ENCODE assay signal across 8 cellular contexts in genomic region chr1:155184835-155185782, GRCh38. TPM values are rescaled to one million over a fixed set of nuclear protein-coding genes. Genes with fewer than 3 reads are reported as not detected.
A peak's percentile ranks its signal among the peaks of the same experiment; 100 is the strongest.
DNase-seq lines count a peak whose midpoint lies in the region; ATAC-seq and TF ChIP-seq lines count a peak whose summit lies in the region.

No MANE protein-coding gene starts in this region.

- H3K9me3 Mint-ChIP-seq in stimulated activated naive CD8-positive, alpha-beta T cell treated with anti-CD3 and anti-CD28 coated beads, Interleukin-15, amount 100 ng/mL, for 72 hours = no peaks in the 10 kb centered on the region
- H3K9me3 Mint-ChIP-seq in activated B cell treated with CpG ODN at 0.5 μM for 24 hours = no peaks in the 10 kb centered on the region
- H3K9me3 Mint-ChIP-seq in nephron progenitor cell = no peaks in the 10 kb centered on the region

- intact Hi-C loops in activated B cell treated with CpG ODN at 0.5 μM for 24 hours (cut with micrococcal nuclease) = no loop called here

- H3K4me1 Mint-ChIP-seq in stimulated activated naive CD8-positive, alpha-beta T cell treated with anti-CD3 and anti-CD28 coated beads, Interleukin-15, amount 100 ng/mL, for 72 hours = peaks cover 6% of the 10 kb centered on the region
- H3K4me1 Mint-ChIP-seq in activated B cell treated with CpG ODN at 0.5 μM for 24 hours (peaks cover 28% of the 10 kb centered on the region), nephron progenitor cell (peaks cover 27% of the 10 kb centered on the region)

- H3K27ac Mint-ChIP-seq in stimulated activated naive CD8-positive, alpha-beta T cell treated with anti-CD3 and anti-CD28 coated beads, Interleukin-15, amount 100 ng/mL, for 72 hours = no peak overlapping the region
- H3K27ac Mint-ChIP-seq in activated B cell treated with CpG ODN at 0.5 μM for 24 hours = peak overlapping the region; percentile 74
- peak overlapping the region; percentile 76 for H3K27ac Mint-ChIP-seq in nephron progenitor cell

- POLR2A ChIA-PET in activated B cell treated with CpG ODN at 0.5 μM for 24 hours (lab: Charles Lee) = interaction anchor here (0.6 to 3.1 kb wide), 6 partner anchors 9 to 59 kb away, joined by 3 to 25 read pairs (median 4); partner anchors contain the start of gene KRTCAP2

- H3K36me3 Mint-ChIP-seq in activated B cell treated with CpG ODN at 0.5 μM for 24 hours (ENCODE audit: low read depth) = no peaks in the 10 kb centered on the region
- peaks cover 14% of the 10 kb centered on the region for H3K36me3 Mint-ChIP-seq in nephron progenitor cell (ENCODE audit: low read depth)

- no peak for DNase-seq in stimulated activated naive CD8-positive, alpha-beta T cell treated with anti-CD3 and anti-CD28 coated beads, Interleukin-15, amount 100 ng/mL, for 72 hours
- no peak for DNase-seq in stimulated activated naive CD8-positive, alpha-beta T cell treated with anti-CD3 and anti-CD28 coated beads, Interleukin-15, Interleukin-2, amounts not matched to agents 100 U/mL and 50 U/mL, for 24 hours
- peak; percentile 49 for DNase-seq in activated B cell treated with CpG ODN at 0.5 μM for 24 hours
- DNase-seq in nephron progenitor cell = no peak
- no peak for DNase-seq in globus pallidus (ENCODE audit: low spot score)
- DNase-seq in NCI-H1092 (lab: John Stamatoyannopoulos, UW) = no peak
- no peak for DNase-seq in HuH-7.5 (ENCODE audit: low spot score)

- H3K4me3 Mint-ChIP-seq in stimulated activated naive CD8-positive, alpha-beta T cell treated with anti-CD3 and anti-CD28 coated beads, Interleukin-15, amount 100 ng/mL, for 72 hours = no peak overlapping the region
- H3K4me3 Mint-ChIP-seq in activated B cell treated with CpG ODN at 0.5 μM for 24 hours (peak overlapping the region; percentile 44), nephron progenitor cell (no peak overlapping the region)

- TF ChIP-seq CTCF in activated B cell treated with CpG ODN at 0.5 μM for 24 hours (IDR thresholded peaks at IDR 0.05) (no peak), nephron progenitor cell (IDR thresholded peaks at IDR 0.05) (no peak)

- ATAC-seq in stimulated activated naive CD8-positive, alpha-beta T cell treated with anti-CD3 and anti-CD28 coated beads, Interleukin-15, amount 100 ng/mL, for 72 hours = peak; percentile 13
- no peak for ATAC-seq in stimulated activated naive CD8-positive, alpha-beta T cell treated with anti-CD3 and anti-CD28 coated beads, Interleukin-15, Interleukin-2, amounts not matched to agents 100 U/mL and 50 U/mL, for 24 hours
- ATAC-seq in HG03175 (IDR thresholded peaks at IDR 0.05; ENCODE audit: unreplicated experiment) (peak; percentile 93), activated B cell treated with CpG ODN at 0.5 μM for 24 hours (ENCODE audit: low read depth) (peak; percentile 98)

- CTCF ChIA-PET in activated B cell treated with CpG ODN at 0.5 μM for 24 hours (lab: Charles Lee) = interaction anchor here (1.0 to 3.2 kb wide), 7 partner anchors 8 to 100 kb away, joined by 3 to 15 read pairs (median 3); partner anchors contain the start of gene KRTCAP2

- H3K27me3 Mint-ChIP-seq in stimulated activated naive CD8-positive, alpha-beta T cell treated with anti-CD3 and anti-CD28 coated beads, Interleukin-15, amount 100 ng/mL, for 72 hours = no peaks in the 10 kb centered on the region
- H3K27me3 Mint-ChIP-seq in activated B cell treated with CpG ODN at 0.5 μM for 24 hours (no peaks in the 10 kb centered on the region), nephron progenitor cell (ENCODE audit: low read depth, poor library complexity) (peaks cover 7% of the 10 kb centered on the region)

RNA-seq across cellular contexts. Expression of gene TRIM46, which starts 11.5 kb away (rescaled TPM):
- 1.2 and 1.9 TPM in 2 replicates for total RNA-seq in activated B cell treated with CpG ODN at 0.5 μM for 24 hours

RNA-seq across cellular contexts. Expression of gene KRTCAP2, which starts 12.0 kb away (rescaled TPM):
- total RNA-seq in activated B cell treated with CpG ODN at 0.5 μM for 24 hours = 128 and 132 TPM in 2 replicates

RNA-seq across cellular contexts. Expression of gene THBS3, which starts 22.6 kb away (rescaled TPM):
- total RNA-seq in activated B cell treated with CpG ODN at 0.5 μM for 24 hours = 9.7 and 15.3 TPM in 2 replicates

RNA-seq across cellular contexts. Expression of gene MTX1, which starts 23.4 kb away (rescaled TPM):
- total RNA-seq in activated B cell treated with CpG ODN at 0.5 μM for 24 hours = 36.7 and 38.2 TPM in 2 replicates

RNA-seq across cellular contexts. Expression of gene DPM3, which starts 44.8 kb away (rescaled TPM):
- 33.2 and 36.8 TPM in 2 replicates for total RNA-seq in activated B cell treated with CpG ODN at 0.5 μM for 24 hours

Comparison
In these comparisons a context has a peak if more than half of its experiments do, and no peak if none do; other contexts are left out.
1. H3K27ac Mint-ChIP-seq: peak in activated B cell treated with CpG ODN at 0.5 μM for 24 hours (single experiment) and nephron progenitor cell (single experiment); none in stimulated activated naive CD8-positive, alpha-beta T cell treated with anti-CD3 and anti-CD28 coated beads, Interleukin-15, amount 100 ng/mL, for 72 hours (0 of 2).